In genomic region chr5:74299833-74300232, GRCh38 we compare ENCODE assay signal across 31 cellular contexts.
"Had no signal": no experiment of that assay in that cellular context is flagged by ENCODE, and none has a peak within 500 bp of the region (broad histone marks: within the 10 kb centered on the region; RNA-seq: fewer than 3 reads in every experiment).

No MANE protein-coding gene starts in this region.

- H3K27me3 ChIP-seq: ovary, sigmoid colon, suprapubic skin, testis, tibial artery, transverse colon, upper lobe of left lung, vagina had no signal

- H3K27ac ChIP-seq: neutrophil, ovary, parathyroid adenoma, psoas muscle, right lobe of liver, sigmoid colon, suprapubic skin, testis, tibial artery, transverse colon, upper lobe of left lung, vagina had no signal

- ATAC-seq: naive thymus-derived CD8-positive, alpha-beta T cell; natural killer cell treated with Interleukin-12 subunit alpha and Interleukin-12 subunit beta and Interleukin-15 and Interleukin-18, amount 100 ng/mL, for 72 hours; psoas muscle; right cardiac atrium; right lobe of liver; stimulated activated memory B cell treated with anti-CD40 and anti-IgM and Interleukin-4, amounts not matched to agents 10 μg/mL and 1 μg/mL and 100 μg/mL, for 72 hours; stimulated activated naive CD8-positive, alpha-beta T cell treated with anti-CD3 and anti-CD28 coated beads, Interleukin-15, amount 100 ng/mL, for 72 hours; stimulated activated naive CD8-positive, alpha-beta T cell treated with anti-CD3 and anti-CD28 coated beads, Interleukin-15, Interleukin-2, amounts not matched to agents 100 U/mL and 50 U/mL, for 24 hours had no signal

- H3K27ac Mint-ChIP-seq: naive thymus-derived CD8-positive, alpha-beta T cell; natural killer cell treated with Interleukin-12 subunit alpha and Interleukin-12 subunit beta and Interleukin-15 and Interleukin-18, amount 100 ng/mL, for 72 hours; nephron progenitor cell; progenitor cell of endocrine pancreas; stimulated activated memory B cell treated with anti-CD40 and anti-IgM and Interleukin-4, amounts not matched to agents 10 μg/mL and 1 μg/mL and 100 μg/mL, for 72 hours; stimulated activated naive CD8-positive, alpha-beta T cell treated with anti-CD3 and anti-CD28 coated beads, Interleukin-15, amount 100 ng/mL, for 72 hours had no signal

- H2AFZ ChIP-seq: parathyroid adenoma had no signal

- H3K36me3 ChIP-seq: neutrophil, ovary, right lobe of liver, sigmoid colon, suprapubic skin, tibial artery, transverse colon, upper lobe of left lung, vagina had no signal

- H3K36me3 Mint-ChIP-seq: naive thymus-derived CD8-positive, alpha-beta T cell; natural killer cell treated with Interleukin-12 subunit alpha and Interleukin-12 subunit beta and Interleukin-15 and Interleukin-18, amount 100 ng/mL, for 72 hours; stimulated activated memory B cell treated with anti-CD40 and anti-IgM and Interleukin-4, amounts not matched to agents 10 μg/mL and 1 μg/mL and 100 μg/mL, for 72 hours had no signal

- H3K9me3 ChIP-seq: neutrophil, ovary, psoas muscle, right lobe of liver, sigmoid colon, suprapubic skin, testis, tibial artery, transverse colon, upper lobe of left lung, vagina had no signal

- H3K4me1 ChIP-seq: psoas muscle, right lobe of liver, testis, tibial artery, transverse colon, vagina had no signal

- H3K4me3 Mint-ChIP-seq: naive thymus-derived CD8-positive, alpha-beta T cell; natural killer cell treated with Interleukin-12 subunit alpha and Interleukin-12 subunit beta and Interleukin-15 and Interleukin-18, amount 100 ng/mL, for 72 hours; nephron progenitor cell; neural crest cell; stimulated activated memory B cell treated with anti-CD40 and anti-IgM and Interleukin-4, amounts not matched to agents 10 μg/mL and 1 μg/mL and 100 μg/mL, for 72 hours; stimulated activated naive CD8-positive, alpha-beta T cell treated with anti-CD3 and anti-CD28 coated beads, Interleukin-15, amount 100 ng/mL, for 72 hours had no signal

- H3K79me2 ChIP-seq: parathyroid adenoma had no signal

- H3K4me3 ChIP-seq: ovary, psoas muscle, right lobe of liver, sigmoid colon, suprapubic skin, testis, tibial artery, transverse colon, upper lobe of left lung, vagina had no signal

- H3K9ac ChIP-seq: parathyroid adenoma had no signal

- H3K9me3 Mint-ChIP-seq: natural killer cell treated with Interleukin-12 subunit alpha and Interleukin-12 subunit beta and Interleukin-15 and Interleukin-18, amount 100 ng/mL, for 72 hours had no signal

- H3K27me3 Mint-ChIP-seq: progenitor cell of endocrine pancreas; stimulated activated memory B cell treated with anti-CD40 and anti-IgM and Interleukin-4, amounts not matched to agents 10 μg/mL and 1 μg/mL and 100 μg/mL, for 72 hours had no signal

- DNase-seq: naive thymus-derived CD8-positive, alpha-beta T cell; nephron progenitor cell; nucleus accumbens; ovary; posterior cingulate gyrus; psoas muscle; right cardiac atrium; right lobe of liver; sigmoid colon; small intestine; stimulated activated CD4-positive, alpha-beta T cell treated with anti-CD3 and anti-CD28 coated beads, Interleukin-15, amount 100 ng/mL, for 24 hours; stimulated activated CD4-positive, alpha-beta T cell treated with anti-CD3 and anti-CD28 coated beads, Interleukin-2, amount 100 ng/mL, for 24 hours; stimulated activated CD4-positive, alpha-beta T cell treated with anti-CD3 and anti-CD28 coated beads, Interleukin-4, amount 100 ng/mL, for 1 hour; stimulated activated CD4-positive, alpha-beta T cell treated with anti-CD3 and anti-CD28 coated beads, Interleukin-4, amount 100 ng/mL, for 4 hours; stimulated activated CD8-positive, alpha-beta memory T cell treated with anti-CD3 and anti-CD28 coated beads, Interleukin-4, amount 100 ng/mL, for 48 hours; stimulated activated naive CD4-positive, alpha-beta T cell; stimulated activated naive CD8-positive, alpha-beta T cell treated with anti-CD3 and anti-CD28 coated beads, Interleukin-15, amount 100 ng/mL, for 72 hours; stimulated activated naive CD8-positive, alpha-beta T cell treated with anti-CD3 and anti-CD28 coated beads, Interleukin-15, Interleukin-2, amounts not matched to agents 100 U/mL and 50 U/mL, for 24 hours; substantia nigra; testis; tibial artery; transverse colon; upper lobe of left lung had no signal

- H3K4me1 Mint-ChIP-seq: naive thymus-derived CD8-positive, alpha-beta T cell; nephron progenitor cell; stimulated activated memory B cell treated with anti-CD40 and anti-IgM and Interleukin-4, amounts not matched to agents 10 μg/mL and 1 μg/mL and 100 μg/mL, for 72 hours; stimulated activated naive CD8-positive, alpha-beta T cell treated with anti-CD3 and anti-CD28 coated beads, Interleukin-15, amount 100 ng/mL, for 72 hours had no signal
